ENCODE assay signal across 8 cellular contexts in genomic region chr1:63917571-63918394, GRCh38.
A peak's percentile ranks its signal among the peaks of the same experiment; 100 is the strongest.
DNase-seq lines count a peak whose midpoint lies in the region; ATAC-seq and TF ChIP-seq lines count a peak whose summit lies in the region.

No MANE protein-coding gene starts in this region.

- H3K4me3 ChIP-seq in GM23338, result no peak overlapping the region

- H3K36me3 ChIP-seq in GM23338 (ENCODE audit: insufficient read depth), result no peaks in the 10 kb centered on the region

- H3K4me1 ChIP-seq in GM23338 (ENCODE audit: insufficient read depth), result peaks cover 64% of the 10 kb centered on the region

- peaks cover 2% of the 10 kb centered on the region for H3K27me3 Mint-ChIP-seq in GM23338 (ENCODE audit: insufficient read depth, low read depth, poor library complexity)
- no peaks in the 10 kb centered on the region for H3K27me3 Mint-ChIP-seq in mesothelial cell of epicardium (ENCODE audit: low read depth)

- no peaks in the 10 kb centered on the region for H3K36me3 Mint-ChIP-seq in GM23338 (ENCODE audit: low read depth)
- no peaks in the 10 kb centered on the region for H3K36me3 Mint-ChIP-seq in mesothelial cell of epicardium

- H3K9me2 ChIP-seq in GM23338 (ENCODE audit: insufficient read depth), result no peaks in the 10 kb centered on the region

- H3K9me3 Mint-ChIP-seq in GM23338 (no peaks in the 10 kb centered on the region), mesothelial cell of epicardium (no peaks in the 10 kb centered on the region)

- H3K4me3 Mint-ChIP-seq in GM23338 (no peak overlapping the region), mesothelial cell of epicardium (no peak overlapping the region)

- TF ChIP-seq CTCF in GM23338 (conservative IDR thresholded peaks at IDR 0.05; ENCODE audit: low read depth in 2 of 2) (peak; percentile 78 to 87), mesothelial cell of epicardium (IDR thresholded peaks at IDR 0.05; ENCODE audit: unreplicated experiment) (no peak)

- H3K4me2 ChIP-seq in GM23338, result no peak overlapping the region

- ATAC-seq in GM23338 (peak; percentile 74), HG02852 (IDR thresholded peaks at IDR 0.05; ENCODE audit: unreplicated experiment) (no peak), HG02678 (IDR thresholded peaks at IDR 0.05; ENCODE audit: unreplicated experiment) (no peak)

- H3K79me2 ChIP-seq in GM23338 (replicated peaks; ENCODE audit: insufficient read depth), result peaks cover 96% of the 10 kb centered on the region

- H3K27ac Mint-ChIP-seq in GM23338 (no peak overlapping the region), mesothelial cell of epicardium (peak overlapping the region; percentile 84)

- H3K27ac ChIP-seq in GM23338 (ENCODE audit: low read depth), result no peak overlapping the region

- H3K4me1 Mint-ChIP-seq in GM23338, result peaks cover 84% of the 10 kb centered on the region
- peaks cover 83% of the 10 kb centered on the region for H3K4me1 Mint-ChIP-seq in mesothelial cell of epicardium

- H3K27me3 ChIP-seq in GM23338 (ENCODE audit: insufficient read depth), result no peaks in the 10 kb centered on the region

- DNase-seq in DMS53 (lab: John Stamatoyannopoulos, UW) (peak; percentile 73), DMS53 treated with DMSO at 0.1 percent for 48 hours (lab: John Stamatoyannopoulos, UW; ENCODE audit: unreplicated experiment) (no peak), GM23338 (ENCODE audit: low spot score) (peak; percentile 90), mesothelial cell of epicardium (ENCODE audit: low spot score in 2 of 2, unreplicated experiment in 2 of 2) (no peak), RKO (ENCODE audit: low spot score) (no peak)
- DNase-seq in activated naive CD4-positive, alpha-beta T cell treated with anti-CD3 and anti-CD28 coated beads, Interleukin-2, amount 50 U/mL, for 16 hours, result peak; percentile 11

- no peaks in the 10 kb centered on the region for H3F3A ChIP-seq in GM23338 (replicated peaks; ENCODE audit: low read depth)

- H4K20me1 ChIP-seq in GM23338 (replicated peaks; ENCODE audit: insufficient read depth), result peaks cover 5% of the 10 kb centered on the region

- H2AFZ ChIP-seq in GM23338, result no peak overlapping the region

TF ChIP-seq in GM23338, 12 proteins besides CTCF, POLR2A, EP300 and RAD21:
- no peak for TF ChIP-seq EZH2phosphoT487 (IDR thresholded peaks at IDR 0.05; ENCODE audit: unreplicated experiment)
- no peak for TF ChIP-seq POLR2AphosphoS5 (IDR thresholded peaks at IDR 0.05; ENCODE audit: low read depth)
- no peak for TF ChIP-seq NANOG (IDR thresholded peaks at IDR 0.05; ENCODE audit: borderline replicate concordance)
- TF ChIP-seq ETS1 (IDR thresholded peaks at IDR 0.05), result no peak
- peak; percentile 88 for TF ChIP-seq ZNF462 (CRISPR knock-in tag; IDR thresholded peaks at IDR 0.05)
- TF ChIP-seq ZNF331 (CRISPR knock-in tag; IDR thresholded peaks at IDR 0.05; ENCODE audit: low read depth), result no peak

Comparison
In these comparisons a context has a peak if more than half of its experiments do, and no peak if none do; other contexts are left out.
1. DNase-seq: peak in DMS53 (single experiment), GM23338 (single experiment) and activated naive CD4-positive, alpha-beta T cell treated with anti-CD3 and anti-CD28 coated beads, Interleukin-2, amount 50 U/mL, for 16 hours (single experiment); none in DMS53 treated with DMSO at 0.1 percent for 48 hours (single experiment), mesothelial cell of epicardium (0 of 2) and RKO (single experiment).